8 cellular contexts compared by ENCODE assay signal in the genomic region with DNA sequence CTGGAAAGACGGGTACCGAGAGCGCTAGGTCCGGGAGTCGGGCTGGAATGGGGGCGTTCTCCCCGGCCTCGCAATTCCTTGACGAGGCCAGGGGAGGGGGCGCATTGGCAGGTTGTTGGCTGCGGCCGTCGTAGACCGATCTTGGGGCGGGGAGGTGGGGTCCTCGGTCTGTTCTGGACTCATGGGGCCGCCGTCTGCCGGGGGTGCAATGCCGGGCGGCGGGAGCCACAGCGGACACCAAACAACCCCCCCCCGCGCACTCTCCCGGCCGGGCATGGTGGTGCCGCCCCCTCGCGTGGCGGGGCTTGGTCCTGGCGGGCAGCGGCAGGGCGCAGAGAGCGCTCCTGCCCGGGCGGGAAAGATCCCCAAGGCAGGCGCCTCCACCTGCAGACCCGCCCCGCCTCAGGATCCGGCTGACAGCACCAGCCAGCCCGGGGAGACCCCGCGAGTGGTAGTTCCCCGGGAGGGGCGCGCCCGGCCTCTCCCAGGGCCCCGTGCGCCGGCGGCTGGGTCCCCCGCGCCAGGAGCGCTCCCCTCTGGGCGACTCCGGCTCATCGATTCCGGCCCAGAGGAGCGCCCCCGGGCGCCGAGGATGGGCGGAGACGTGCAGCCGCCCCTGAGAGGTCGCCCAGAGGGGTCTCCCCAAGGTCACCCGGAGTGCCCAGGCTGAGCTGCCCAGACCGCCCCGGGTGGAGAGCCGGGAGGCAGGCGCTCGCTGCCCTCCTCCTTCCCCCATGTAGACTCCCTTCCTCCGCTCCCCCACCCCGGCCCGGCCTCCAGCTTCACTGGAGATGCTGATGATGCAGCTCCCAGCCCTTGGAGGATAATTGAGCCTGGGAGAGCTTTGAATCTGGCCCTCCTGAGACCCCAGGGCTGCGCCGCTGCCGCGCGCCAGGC. TPM values are rescaled to one million over a fixed set of nuclear protein-coding genes. Genes with fewer than 3 reads are reported as not detected.
DNase-seq lines count a peak whose midpoint lies in the region; ATAC-seq and TF ChIP-seq lines count a peak whose summit lies in the region.

No MANE protein-coding gene starts in this region.

- peak in 2 of 12 donors; percentile 9 to 15 for TF ChIP-seq CTCF in heart left ventricle (IDR thresholded peaks at IDR 0.05)
- TF ChIP-seq CTCF in psoas muscle (IDR thresholded peaks at IDR 0.05), result no peak

- H3K27ac ChIP-seq in heart left ventricle (peak overlapping the region; percentile 69 to 90 (median 86)), psoas muscle (peak overlapping the region; percentile 46)

- peak in 2 of 4 donors; percentile 33 to 52 for ATAC-seq in heart left ventricle
- peak in 2 of 4 donors; percentile 31 to 54 for ATAC-seq in psoas muscle
- no peak for ATAC-seq in HG03175 (IDR thresholded peaks at IDR 0.05; ENCODE audit: unreplicated experiment)
- no peak for ATAC-seq in GM18867 (IDR thresholded peaks at IDR 0.05; ENCODE audit: unreplicated experiment)

- H3K9me3 ChIP-seq in heart left ventricle (no peaks in the 10 kb centered on the region), psoas muscle (no peaks in the 10 kb centered on the region)

- TF ChIP-seq POLR2A in heart left ventricle (IDR thresholded peaks at IDR 0.05), result no peak

- intact Hi-C loops in heart left ventricle (cut with DNase I) (loop anchor here in 7 of 10 donors (5.0 to 10.0 kb wide), 5 partner anchors 69 to 89 kb away; no protein-coding TSS in a partner anchor), psoas muscle (cut with DNase I) (loop anchor here in 1 of 2 donors (10.0 kb wide), 1 partner anchor 89 kb away; no protein-coding TSS in a partner anchor)

- WGBS in heart left ventricle, 4 donors, result 1 to 2% (median 1%) methylated on average over 21 to 81 of the region's 81 CpGs
- 1 to 2% (median 1%) methylated on average over 56 to 81 of the region's 81 CpGs for WGBS in psoas muscle, 3 donors

- DNase-seq in G401 (ENCODE audit: low spot score) (peak; percentile 35), NCI-H1092 treated with DMSO at 0.1 percent for 48 hours (lab: John Stamatoyannopoulos, UW) (peak; percentile 23), heart left ventricle (peak in 4 of 5 donors; percentile 33 to 67 (median 34)), psoas muscle (peak in 1 of 2 donors; percentile 53), foreskin melanocyte (no peak)
- DNase-seq in activated T-helper 9 cell treated with anti-CD3 and anti-CD28 coated beads, Interleukin-2, amount 50 U/mL, for 16 hours (ENCODE audit: low read depth), result peak; percentile 26

- H3K27me3 ChIP-seq in heart left ventricle (peaks cover 3 to 33% (median 17%) of the 10 kb centered on the region in 9 donors), psoas muscle (ENCODE audit: insufficient read depth in 3 of 3, low read length in 2 of 3) (peaks cover 0 to 40% (median 16%) of the 10 kb centered on the region in 3 donors)

- H3K4me1 ChIP-seq in heart left ventricle (peaks cover 0 to 62% (median 33%) of the 10 kb centered on the region in 12 donors), psoas muscle (peaks cover 4% of the 10 kb centered on the region)

- peak overlapping the region; percentile 68 to 98 (median 76) for H3K4me3 ChIP-seq in heart left ventricle
- H3K4me3 ChIP-seq in psoas muscle, result peak overlapping the region; percentile 69

- in situ Hi-C loops in G401 (cut with HindIII; ENCODE audit: low sequenced_read_pairs), result no loop called here

- H3K36me3 ChIP-seq in heart left ventricle (peaks cover 0 to 7% (median 0%) of the 10 kb centered on the region in 9 donors), psoas muscle (ENCODE audit: insufficient read depth in 1 of 2, low read depth in 1 of 2) (no peaks in the 10 kb centered on the region)

RNA-seq across cellular contexts. Expression of gene PPP1R16B, which starts 0.7 kb away (rescaled TPM):
- total RNA-seq in G401 (2014; rRNA removed; shearing (Covaris generic)), result 0.06 TPM in 1 of 2 replicates, not detected in the other
- total RNA-seq in heart left ventricle (10 to 100 TPM in 1 of 9 donors, 1 to 10 TPM in 8; 3.4 to 11.8 (median 6.9) TPM), psoas muscle (1 to 10 TPM; 2.9 to 5.2 (median 5.1) TPM)
- polyA plus RNA-seq in heart left ventricle (10 to 100 TPM in 1 of 2 donors, 1 to 10 TPM in 1; 1.9 to 12.2 TPM), psoas muscle (1 to 10 TPM; 1.6 to 4.1 (median 2.3) TPM)

RNA-seq across cellular contexts. Expression of gene ACTR5, which starts 57.9 kb away (rescaled TPM):
- total RNA-seq in G401 (2014; rRNA removed; shearing (Covaris generic)), result 10.9 and 28.1 TPM in 2 replicates
- total RNA-seq in heart left ventricle (1 to 10 TPM; 2.3 to 4.1 (median 3.5) TPM), psoas muscle (1 to 10 TPM; 3.8 to 5.3 (median 4.7) TPM)
- polyA plus RNA-seq in heart left ventricle (1 to 10 TPM; 2.4 to 6.4 TPM), psoas muscle (1 to 10 TPM; 5.3 to 9.3 (median 6.8) TPM)
